Comparison of ENCODE assay signal across 3 cellular contexts in the genomic region with DNA sequence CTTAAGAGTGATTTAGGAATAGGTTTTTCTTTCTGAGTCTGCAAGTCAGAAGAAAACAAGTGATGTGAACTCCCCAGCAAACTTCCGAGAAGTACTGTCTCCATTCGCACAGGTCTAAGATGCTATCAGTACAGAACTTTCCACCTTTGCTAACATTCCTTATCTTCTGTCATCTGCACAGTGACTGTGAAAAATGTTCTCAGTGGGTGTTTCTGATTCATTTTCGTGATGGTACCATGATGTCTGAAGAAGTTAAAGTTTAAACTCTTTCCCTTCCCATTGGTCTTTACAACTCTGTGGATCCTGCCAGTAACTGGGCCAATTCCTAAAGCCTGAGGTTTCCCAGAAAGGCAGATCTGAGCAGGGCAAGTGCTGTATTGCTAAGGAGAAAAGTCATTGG.
TF ChIP-seq lines count a peak whose summit lies in the region.

No MANE protein-coding gene starts in this region.

TF ChIP-seq in SK-N-SH, 30 proteins besides CTCF, POLR2A, EP300 and RAD21:
- TF ChIP-seq CHD2 (IDR thresholded peaks at IDR 0.05; ENCODE audit: low read length, partially characterized antibody) = no peak
- TF ChIP-seq RFX5 (IDR thresholded peaks at IDR 0.05; ENCODE audit: low read length) = no peak
- TF ChIP-seq, protein P1, sequence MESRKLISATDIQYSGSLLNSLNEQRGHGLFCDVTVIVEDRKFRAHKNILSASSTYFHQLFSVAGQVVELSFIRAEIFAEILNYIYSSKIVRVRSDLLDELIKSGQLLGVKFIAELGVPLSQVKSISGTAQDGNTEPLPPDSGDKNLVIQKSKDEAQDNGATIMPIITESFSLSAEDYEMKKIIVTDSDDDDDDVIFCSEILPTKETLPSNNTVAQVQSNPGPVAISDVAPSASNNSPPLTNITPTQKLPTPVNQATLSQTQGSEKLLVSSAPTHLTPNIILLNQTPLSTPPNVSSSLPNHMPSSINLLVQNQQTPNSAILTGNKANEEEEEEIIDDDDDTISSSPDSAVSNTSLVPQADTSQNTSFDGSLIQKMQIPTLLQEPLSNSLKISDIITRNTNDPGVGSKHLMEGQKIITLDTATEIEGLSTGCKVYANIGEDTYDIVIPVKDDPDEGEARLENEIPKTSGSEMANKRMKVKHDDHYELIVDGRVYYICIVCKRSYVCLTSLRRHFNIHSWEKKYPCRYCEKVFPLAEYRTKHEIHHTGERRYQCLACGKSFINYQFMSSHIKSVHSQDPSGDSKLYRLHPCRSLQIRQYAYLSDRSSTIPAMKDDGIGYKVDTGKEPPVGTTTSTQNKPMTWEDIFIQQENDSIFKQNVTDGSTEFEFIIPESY (IDR thresholded peaks at IDR 0.05; ENCODE audit: borderline replicate concordance, low read depth) = no peak
- TF ChIP-seq RXRA (IDR thresholded peaks at IDR 0.05; ENCODE audit: borderline replicate concordance, low read depth) = no peak
- TF ChIP-seq JUND (IDR thresholded peaks at IDR 0.05) = no peak
- no peak for TF ChIP-seq SMC3 (IDR thresholded peaks at IDR 0.05; ENCODE audit: low read depth, low read length)
- no peak for TF ChIP-seq FOXM1 (IDR thresholded peaks at IDR 0.05; ENCODE audit: low read depth)
- no peak for TF ChIP-seq POLR2AphosphoS5 (IDR thresholded peaks at IDR 0.05; ENCODE audit: low read depth, low read length)
- TF ChIP-seq NFIC (IDR thresholded peaks at IDR 0.05; ENCODE audit: borderline replicate concordance) = no peak

TF ChIP-seq in SK-N-SH treated with all-trans-retinoic acid at 6 μM for 48 hours, 23 proteins besides CTCF, POLR2A, EP300 and RAD21:
- TF ChIP-seq ARNTL (CRISPR knock-in tag; IDR thresholded peaks at IDR 0.05; ENCODE audit: borderline replicate concordance, low read depth) (no peak), ZFP3 (CRISPR knock-in tag; IDR thresholded peaks at IDR 0.05) (no peak), ZFP30 (CRISPR knock-in tag; IDR thresholded peaks at IDR 0.05) (no peak), TSHZ2 (CRISPR knock-in tag; IDR thresholded peaks at IDR 0.05) (no peak), SNAI2 (CRISPR knock-in tag; IDR thresholded peaks at IDR 0.05) (no peak)
TF ChIP-seq in SK-N-SH treated with all-trans-retinoic acid at 6 μM for 48 hours: peak in this region for 0.

TF ChIP-seq in IMR-90, 13 proteins besides CTCF, POLR2A, EP300 and RAD21:
- no peak for TF ChIP-seq RFX5 (IDR thresholded peaks at IDR 0.05; ENCODE audit: low read depth, low read length)
- TF ChIP-seq, protein P2, sequence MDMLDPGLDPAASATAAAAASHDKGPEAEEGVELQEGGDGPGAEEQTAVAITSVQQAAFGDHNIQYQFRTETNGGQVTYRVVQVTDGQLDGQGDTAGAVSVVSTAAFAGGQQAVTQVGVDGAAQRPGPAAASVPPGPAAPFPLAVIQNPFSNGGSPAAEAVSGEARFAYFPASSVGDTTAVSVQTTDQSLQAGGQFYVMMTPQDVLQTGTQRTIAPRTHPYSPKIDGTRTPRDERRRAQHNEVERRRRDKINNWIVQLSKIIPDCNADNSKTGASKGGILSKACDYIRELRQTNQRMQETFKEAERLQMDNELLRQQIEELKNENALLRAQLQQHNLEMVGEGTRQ (IDR thresholded peaks at IDR 0.05; ENCODE audit: low read depth, low read length) = no peak
- no peak for TF ChIP-seq MXI1 (IDR thresholded peaks at IDR 0.05; ENCODE audit: borderline replicate concordance, low read depth, low read length)
- TF ChIP-seq CHD1 (IDR thresholded peaks at IDR 0.05; ENCODE audit: low read depth, low read length) = no peak
- TF ChIP-seq FOS (IDR thresholded peaks at IDR 0.05; ENCODE audit: low read depth, low read length) = no peak
- no peak for TF ChIP-seq MAZ (IDR thresholded peaks at IDR 0.05; ENCODE audit: borderline replicate concordance, low read depth, low read length)
- no peak for TF ChIP-seq SMC3 (IDR thresholded peaks at IDR 0.05; ENCODE audit: low read depth, low read length)
- TF ChIP-seq MAFK (IDR thresholded peaks at IDR 0.05; ENCODE audit: low read depth, low read length) = no peak
